ENCODE assay signal across 15 cellular contexts in the genomic region with DNA sequence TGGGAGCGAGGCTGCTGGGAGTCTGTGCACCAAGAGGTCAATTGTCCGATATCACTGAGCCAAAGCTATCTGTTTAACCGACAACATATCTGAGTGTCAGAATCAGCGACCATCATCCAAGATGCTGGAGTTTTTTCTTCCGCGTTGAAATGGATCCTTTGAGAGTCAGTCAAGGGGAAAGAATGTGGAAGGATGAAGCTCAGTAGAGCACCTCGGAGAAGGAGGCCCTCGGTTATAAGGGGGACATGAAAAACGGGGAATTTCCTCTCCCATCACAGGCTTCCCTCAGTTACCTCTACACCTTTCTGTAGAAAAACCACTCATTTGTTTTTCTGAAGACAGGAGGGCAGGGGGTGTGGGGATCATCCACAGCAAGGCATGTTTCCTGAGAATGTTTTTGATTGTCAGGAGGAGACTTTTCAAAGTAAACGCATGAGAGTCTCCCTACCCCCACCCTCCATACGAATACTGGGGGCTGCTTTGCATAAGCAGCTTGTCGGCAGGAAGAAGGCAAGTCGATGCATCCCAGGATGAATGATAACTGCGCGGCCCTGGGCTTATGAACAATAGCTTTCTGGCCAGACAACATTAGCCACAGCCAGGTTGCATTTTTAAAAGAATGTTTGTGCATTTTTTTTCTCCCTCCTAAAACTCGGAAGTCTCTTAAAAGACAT.
"Had no signal": no experiment of that assay in that cellular context is flagged by ENCODE, and none has a peak within 500 bp of the region (broad histone marks: within the 10 kb centered on the region; RNA-seq: fewer than 3 reads in every experiment).

No MANE protein-coding gene starts in this region.

- H3K27ac Mint-ChIP-seq: naive B cell had no signal

- H3K27me3 ChIP-seq: right atrium auricular region, upper lobe of left lung had no signal

- H3K4me3 ChIP-seq: right atrium auricular region, upper lobe of left lung had no signal

- H3K27ac ChIP-seq: foreskin keratinocyte, right atrium auricular region, upper lobe of left lung had no signal

- H3K4me1 ChIP-seq: foreskin keratinocyte, right atrium auricular region, upper lobe of left lung had no signal

- H3K9me3 ChIP-seq: upper lobe of left lung had no signal

- H3K4me1 Mint-ChIP-seq: naive B cell had no signal

- H3K36me3 ChIP-seq: right atrium auricular region, upper lobe of left lung had no signal

- H3K4me3 Mint-ChIP-seq: naive B cell had no signal

- DNase-seq: activated naive CD4-positive, alpha-beta T cell; anterior cingulate cortex; cortex of kidney; effector CD4-positive, alpha-beta T cell; foreskin keratinocyte; naive B cell; nucleus accumbens; small intestine; stimulated activated CD4-positive, alpha-beta T cell treated with anti-CD3 and anti-CD28 coated beads, Interleukin-4, amount 100 ng/mL, for 24 hours; stimulated activated naive CD8-positive, alpha-beta T cell treated with anti-CD3 and anti-CD28 coated beads, Interleukin-15, Interleukin-2, amounts not matched to agents 100 U/mL and 50 U/mL, for 24 hours; T-helper 9 cell; upper lobe of left lung had no signal

- ATAC-seq: activated CD4-positive, CD25-positive, alpha-beta regulatory T cell treated with anti-CD3 and anti-CD28 coated beads, Interleukin-2, amount 50 U/mL, for 24 hours; foreskin keratinocyte; left lobe of liver; stimulated activated naive CD8-positive, alpha-beta T cell treated with anti-CD3 and anti-CD28 coated beads, Interleukin-15, Interleukin-2, amounts not matched to agents 100 U/mL and 50 U/mL, for 24 hours had no signal
